ENCODE assay signal across 1 cellular context in genomic region chr1:185539277-185539943, GRCh38.
TF ChIP-seq lines count a peak whose summit lies in the region.

No MANE protein-coding gene starts in this region.

TF ChIP-seq in IMR-90, 13 proteins besides CTCF, POLR2A, EP300 and RAD21:
- TF ChIP-seq NFE2L2 (IDR thresholded peaks at IDR 0.05; ENCODE audit: low read depth, low read length) (no peak), MXI1 (IDR thresholded peaks at IDR 0.05; ENCODE audit: borderline replicate concordance, low read depth, low read length) (no peak), RFX5 (IDR thresholded peaks at IDR 0.05; ENCODE audit: low read depth, low read length) (no peak), USF2 (IDR thresholded peaks at IDR 0.05; ENCODE audit: low read depth, low read length) (no peak), ELK1 (IDR thresholded peaks at IDR 0.05; ENCODE audit: borderline replicate concordance, low read depth, low read length) (no peak), CHD1 (IDR thresholded peaks at IDR 0.05; ENCODE audit: low read depth, low read length) (no peak), MAZ (IDR thresholded peaks at IDR 0.05; ENCODE audit: borderline replicate concordance, low read depth, low read length) (no peak), SMC3 (IDR thresholded peaks at IDR 0.05; ENCODE audit: low read depth, low read length) (no peak), BHLHE40 (IDR thresholded peaks at IDR 0.05; ENCODE audit: low read depth, low read length) (no peak), MAFK (IDR thresholded peaks at IDR 0.05; ENCODE audit: low read depth, low read length) (no peak)
